ENCODE assay signal across 8 cellular contexts in genomic region chr6:33203443-33204164, GRCh38. TPM values are rescaled to one million over a fixed set of nuclear protein-coding genes. Genes with fewer than 3 reads are reported as not detected.
DNase-seq lines count a peak whose midpoint lies in the region; ATAC-seq and TF ChIP-seq lines count a peak whose summit lies in the region.

No MANE protein-coding gene starts in this region.

- no peaks in the 10 kb centered on the region for H3K27me3 ChIP-seq in DOHH2 (ENCODE audit: control insufficient read depth, low read length)
- no peaks in the 10 kb centered on the region for H3K27me3 ChIP-seq in parathyroid adenoma (ENCODE audit: control insufficient read depth, insufficient read depth, low read length)
- H3K27me3 ChIP-seq in foreskin keratinocyte, result no peaks in the 10 kb centered on the region

- peak overlapping the region; percentile 57 to 81 for H3K27ac Mint-ChIP-seq in effector memory CD8-positive, alpha-beta T cell

- H3K9me2 ChIP-seq in DOHH2 (replicated peaks; ENCODE audit: control insufficient read depth, low read length), result no peaks in the 10 kb centered on the region
- H3K9me2 ChIP-seq in OCI-LY7 (ENCODE audit: insufficient read depth, low read length), result no peaks in the 10 kb centered on the region

- H2AFZ ChIP-seq in OCI-LY7 (ENCODE audit: low read length) (no peak overlapping the region), parathyroid adenoma (no peak overlapping the region)

- TF ChIP-seq CTCF in DOHH2 (IDR thresholded peaks at IDR 0.05; ENCODE audit: low read depth, low read length, poor library complexity, severe bottlenecking) (no peak), OCI-LY7 (conservative IDR thresholded peaks at IDR 0.05; ENCODE audit: low read length) (no peak), parathyroid adenoma (IDR thresholded peaks at IDR 0.05) (no peak), foreskin keratinocyte (conservative IDR thresholded peaks at IDR 0.05) (no peak)

- H3K79me2 ChIP-seq in DOHH2 (ENCODE audit: control insufficient read depth, low read length) (peaks cover 53% of the 10 kb centered on the region), OCI-LY7 (ENCODE audit: insufficient read depth, low read depth, low read length) (peaks cover 28% of the 10 kb centered on the region; the same call in 1 of the 2 replicates), parathyroid adenoma (peaks cover 36% of the 10 kb centered on the region)

- intact Hi-C loops in OCI-LY7 (cut with micrococcal nuclease; ENCODE audit: unreplicated experiment), result loop anchor here (10.0 kb wide), 1 partner anchor 211 kb away; the partner anchor contains the start of genes CUTA and PHF1

- H3K9ac ChIP-seq in parathyroid adenoma, result no peak overlapping the region

- H4K20me1 ChIP-seq in DOHH2 (ENCODE audit: control insufficient read depth, insufficient read depth, low read depth, low read length), result no peaks in the 10 kb centered on the region
- no peaks in the 10 kb centered on the region for H4K20me1 ChIP-seq in OCI-LY7 (ENCODE audit: insufficient read depth, low read length)

- H3K36me3 ChIP-seq in DOHH2 (ENCODE audit: control insufficient read depth, low read length) (peaks cover 34% of the 10 kb centered on the region), OCI-LY7 (ENCODE audit: insufficient read depth, low read length) (peaks cover 24% of the 10 kb centered on the region), parathyroid adenoma (ENCODE audit: control insufficient read depth, insufficient read depth, low read length) (no peaks in the 10 kb centered on the region)

- POLR2A ChIA-PET in OCI-LY7 (lab: Charles Lee), result no interaction called here

- H3K4me2 ChIP-seq in DOHH2 (ENCODE audit: low read length) (peak overlapping the region; percentile 93), OCI-LY7 (ENCODE audit: low read length) (peak overlapping the region; percentile 92), parathyroid adenoma (ENCODE audit: low read length) (peak overlapping the region; percentile 97)

- peak overlapping the region; percentile 92 for H3K4me3 ChIP-seq in DOHH2 (ENCODE audit: low read length)
- peak overlapping the region; percentile 78 for H3K4me3 ChIP-seq in OCI-LY7 (ENCODE audit: low read depth, low read length, poor library complexity, severe bottlenecking)
- no peak overlapping the region for H3K4me3 ChIP-seq in parathyroid adenoma (ENCODE audit: low read depth, low read length)

- H3K27ac ChIP-seq in DOHH2 (ENCODE audit: low read depth, low read length) (0 out of 2 replicates have a peak overlapping the region, but pooled peaks have one; percentile 4), OCI-LY7 (ENCODE audit: low read depth, low read length, poor library complexity, severe bottlenecking) (peak overlapping the region; percentile 9), parathyroid adenoma (no peak overlapping the region), foreskin keratinocyte (no peak overlapping the region)

- H3K4me3 Mint-ChIP-seq in effector memory CD8-positive, alpha-beta T cell, result peak overlapping the region; percentile 88 to 92

- H3K9me3 Mint-ChIP-seq in effector memory CD8-positive, alpha-beta T cell, result no peaks in the 10 kb centered on the region

- peaks cover 53% of the 10 kb centered on the region for H3K4me1 ChIP-seq in DOHH2 (ENCODE audit: control insufficient read depth, low read length)
- H3K4me1 ChIP-seq in OCI-LY7 (ENCODE audit: insufficient read depth, low read length, poor library complexity, severe bottlenecking), result peaks cover 57% of the 10 kb centered on the region
- H3K4me1 ChIP-seq in parathyroid adenoma, result peaks cover 27% of the 10 kb centered on the region
- H3K4me1 ChIP-seq in foreskin keratinocyte, result peaks cover 22% of the 10 kb centered on the region

- peaks cover 23% of the 10 kb centered on the region for H3F3A ChIP-seq in DOHH2 (ENCODE audit: control insufficient read depth, insufficient read depth)

- peaks cover 48% of the 10 kb centered on the region for H3K36me3 Mint-ChIP-seq in effector memory CD8-positive, alpha-beta T cell (ENCODE audit: insufficient read depth)

- H3K27me3 Mint-ChIP-seq in effector memory CD8-positive, alpha-beta T cell, result no peaks in the 10 kb centered on the region

- BruUV-seq in OCI-LY7 (replicated peaks; lab: Mats Ljungman, UMichigan), result no TSS peak

- DNase-seq in OCI-LY7 (ENCODE audit: low spot score) (no peak), foreskin keratinocyte (no peak), cortex of kidney (lab: John Stamatoyannopoulos, UW) (no peak), H4 (ENCODE audit: low spot score) (no peak)
- DNase-seq in effector memory CD8-positive, alpha-beta T cell, result no peak

- CTCF ChIA-PET in OCI-LY7 (lab: Charles Lee; ENCODE audit: unreplicated experiment), result no interaction called here

- peaks cover 59 to 60% of the 10 kb centered on the region in 2 donors for H3K4me1 Mint-ChIP-seq in effector memory CD8-positive, alpha-beta T cell (ENCODE audit: low read depth in 2 of 2)

- H3K9me3 ChIP-seq in DOHH2 (ENCODE audit: control insufficient read depth, insufficient read depth, low read length) (no peaks in the 10 kb centered on the region), OCI-LY7 (ENCODE audit: low read length) (no peaks in the 10 kb centered on the region), parathyroid adenoma (ENCODE audit: control insufficient read depth, low read length) (no peaks in the 10 kb centered on the region)

- no peak for ATAC-seq in effector memory CD8-positive, alpha-beta T cell (replicated peaks)
- no peak for ATAC-seq in HG03159 (IDR thresholded peaks at IDR 0.05; ENCODE audit: unreplicated experiment)
- no peak for ATAC-seq in foreskin keratinocyte

RNA-seq across cellular contexts. Expression of gene HSD17B8, which starts 0.9 kb away (rescaled TPM):
- 11.6 and 21.4 TPM in 2 replicates for total RNA-seq in OCI-LY7 (2014; rRNA removed; shearing (Covaris generic))
- 18.8 and 23.5 TPM in 2 replicates for total RNA-seq in OCI-LY7 (2022)
- total RNA-seq in foreskin keratinocyte, result 16.7 and 18.2 TPM in 2 replicates
- 24.1 and 26.2 TPM in 2 replicates for polyA plus RNA-seq in foreskin keratinocyte
- 1.2 and 5.6 TPM in 2 replicates for total RNA-seq in H4 (2014; rRNA removed; shearing (Covaris generic))

RNA-seq across cellular contexts. Expression of gene SLC39A7, which starts 2.9 kb away (rescaled TPM):
- total RNA-seq in OCI-LY7 (2014; rRNA removed; shearing (Covaris generic)), result 22.9 and 29.2 TPM in 2 replicates
- 48.3 and 53.2 TPM in 2 replicates for total RNA-seq in OCI-LY7 (2022)
- total RNA-seq in foreskin keratinocyte, result 72.4 TPM in 2 replicates
- 93.2 and 101 TPM in 2 replicates for polyA plus RNA-seq in foreskin keratinocyte
- 64.8 and 69.5 TPM in 2 replicates for total RNA-seq in H4 (2014; rRNA removed; shearing (Covaris generic))

RNA-seq across cellular contexts. Expression of gene RXRB, which starts 3.1 kb away (rescaled TPM):
- 30.6 and 32.5 TPM in 2 replicates for total RNA-seq in OCI-LY7 (2014; rRNA removed; shearing (Covaris generic))
- total RNA-seq in OCI-LY7 (2022) (47.3 and 48.5 TPM in 2 replicates), foreskin keratinocyte (18.3 and 23.3 TPM in 2 replicates)
- 23.4 and 27.8 TPM in 2 replicates for polyA plus RNA-seq in foreskin keratinocyte
- total RNA-seq in H4 (2014; rRNA removed; shearing (Covaris generic)), result 7.8 and 8.3 TPM in 2 replicates

RNA-seq across cellular contexts. Expression of gene RING1, which starts 4.7 kb away (rescaled TPM):
- 25.0 and 31.8 TPM in 2 replicates for total RNA-seq in OCI-LY7 (2014; rRNA removed; shearing (Covaris generic))
- total RNA-seq in OCI-LY7 (2022), result 40.0 and 42.7 TPM in 2 replicates
- 35.3 and 37.1 TPM in 2 replicates for total RNA-seq in foreskin keratinocyte
- polyA plus RNA-seq in foreskin keratinocyte, result 47.6 and 48.9 TPM in 2 replicates
- total RNA-seq in H4 (2014; rRNA removed; shearing (Covaris generic)), result 26.9 and 29.3 TPM in 2 replicates

RNA-seq across cellular contexts. Expression of gene COL11A2, which starts 11.3 kb away (rescaled TPM):
- total RNA-seq in OCI-LY7 (2014; rRNA removed; shearing (Covaris generic)), result 3.5 and 5.2 TPM in 2 replicates
- total RNA-seq in OCI-LY7 (2022), result 4.5 and 4.6 TPM in 2 replicates
- 0.07 and 0.18 TPM in 2 replicates for total RNA-seq in foreskin keratinocyte
- 0.13 and 0.16 TPM in 2 replicates for polyA plus RNA-seq in foreskin keratinocyte
- total RNA-seq in H4 (2014; rRNA removed; shearing (Covaris generic)), result 0.10 and 0.39 TPM in 2 replicates

Comparison
In these comparisons a context has a peak if more than half of its experiments do, and no peak if none do; other contexts are left out.
1. H3K27ac ChIP-seq: peak in DOHH2 (single experiment) and OCI-LY7 (single experiment); none in parathyroid adenoma (single experiment) and foreskin keratinocyte (single experiment).
2. Peak in every context shown above with its lines, with median percentiles within 50 percentile points of each other: H3K4me2 ChIP-seq.